1 cellular context compared by ENCODE assay signal in the genomic region with DNA sequence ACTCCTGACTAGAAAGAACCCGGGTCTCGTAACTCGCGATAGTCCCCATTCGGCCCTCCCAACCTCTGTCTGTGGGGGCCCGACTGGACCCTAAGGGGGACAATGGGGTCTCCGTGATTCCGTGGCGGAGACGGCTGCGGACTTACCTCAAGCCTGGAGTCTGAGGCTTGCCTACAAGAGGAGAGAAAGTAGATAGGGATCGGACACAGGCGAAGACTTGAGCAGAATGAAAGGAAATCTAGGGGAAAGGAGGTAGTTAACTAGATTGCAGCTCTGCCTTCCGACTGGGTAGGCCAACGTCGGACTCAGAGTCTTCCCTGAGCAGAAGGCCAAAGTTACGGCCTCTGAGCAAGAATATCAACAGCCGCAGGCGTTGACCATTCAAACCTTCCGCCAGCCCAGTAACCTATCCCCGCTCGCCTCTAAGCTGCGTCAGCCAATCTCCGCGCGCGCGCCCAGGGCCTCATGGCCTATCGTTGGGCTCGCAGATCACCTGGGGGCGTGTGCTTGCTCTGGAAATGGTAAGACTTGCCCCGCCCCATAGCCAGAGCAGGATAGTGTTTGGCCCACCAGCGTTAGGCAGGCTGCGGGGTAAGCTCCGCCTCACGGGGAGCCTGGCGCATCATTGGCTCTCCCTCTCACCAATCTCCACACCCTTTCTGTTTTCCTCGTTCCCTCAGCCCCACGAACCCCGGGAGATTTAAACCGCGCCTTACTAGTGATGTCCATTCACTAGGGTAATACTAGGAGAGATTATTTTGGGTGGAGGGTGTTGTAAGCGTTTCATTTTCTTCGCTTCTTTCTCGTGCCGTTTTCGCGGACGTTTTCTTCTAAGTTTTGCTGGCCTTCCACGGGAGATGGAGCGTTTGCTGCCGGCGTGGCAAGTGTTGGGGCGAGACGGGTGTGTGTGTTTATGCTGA.
TF ChIP-seq lines count a peak whose summit lies in the region.

A gene (minus strand): TSS at position 356 of the 920 bp plus-strand sequence. CDS start 624 bp downstream, outside the sequence.

TF ChIP-seq in HepG2, 621 proteins besides CTCF, POLR2A, EP300 and RAD21 (continued from another document and continues in another):
- peak; percentile 67; the same call in 1 of the 2 replicates for TF ChIP-seq MXD4 (CRISPR knock-in tag; IDR thresholded peaks at IDR 0.05)
- TF ChIP-seq FIP1L1 (IDR thresholded peaks at IDR 0.05; ENCODE audit: borderline replicate concordance, insufficient read depth, low read depth, low read length) = no peak
- no peak for TF ChIP-seq SMC3 (IDR thresholded peaks at IDR 0.05; ENCODE audit: low read length)
- 0 out of 2 replicates have a peak, but pooled peaks have one; percentile 42 for TF ChIP-seq ZNF180 (CRISPR knock-in tag; IDR thresholded peaks at IDR 0.05; ENCODE audit: borderline replicate concordance, low read depth)
- TF ChIP-seq, protein P1, sequence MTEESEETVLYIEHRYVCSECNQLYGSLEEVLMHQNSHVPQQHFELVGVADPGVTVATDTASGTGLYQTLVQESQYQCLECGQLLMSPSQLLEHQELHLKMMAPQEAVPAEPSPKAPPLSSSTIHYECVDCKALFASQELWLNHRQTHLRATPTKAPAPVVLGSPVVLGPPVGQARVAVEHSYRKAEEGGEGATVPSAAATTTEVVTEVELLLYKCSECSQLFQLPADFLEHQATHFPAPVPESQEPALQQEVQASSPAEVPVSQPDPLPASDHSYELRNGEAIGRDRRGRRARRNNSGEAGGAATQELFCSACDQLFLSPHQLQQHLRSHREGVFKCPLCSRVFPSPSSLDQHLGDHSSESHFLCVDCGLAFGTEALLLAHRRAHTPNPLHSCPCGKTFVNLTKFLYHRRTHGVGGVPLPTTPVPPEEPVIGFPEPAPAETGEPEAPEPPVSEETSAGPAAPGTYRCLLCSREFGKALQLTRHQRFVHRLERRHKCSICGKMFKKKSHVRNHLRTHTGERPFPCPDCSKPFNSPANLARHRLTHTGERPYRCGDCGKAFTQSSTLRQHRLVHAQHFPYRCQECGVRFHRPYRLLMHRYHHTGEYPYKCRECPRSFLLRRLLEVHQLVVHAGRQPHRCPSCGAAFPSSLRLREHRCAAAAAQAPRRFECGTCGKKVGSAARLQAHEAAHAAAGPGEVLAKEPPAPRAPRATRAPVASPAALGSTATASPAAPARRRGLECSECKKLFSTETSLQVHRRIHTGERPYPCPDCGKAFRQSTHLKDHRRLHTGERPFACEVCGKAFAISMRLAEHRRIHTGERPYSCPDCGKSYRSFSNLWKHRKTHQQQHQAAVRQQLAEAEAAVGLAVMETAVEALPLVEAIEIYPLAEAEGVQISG (CRISPR knock-in tag; IDR thresholded peaks at IDR 0.05) = peak; percentile 74
- peak; percentile 95; the same call in 1 of the 2 replicates for TF ChIP-seq FOXK1 (CRISPR knock-in tag; IDR thresholded peaks at IDR 0.05; ENCODE audit: borderline replicate concordance, low read depth)
- TF ChIP-seq ZNF878 (CRISPR knock-in tag; IDR thresholded peaks at IDR 0.05) = peak; percentile 86
- TF ChIP-seq HIVEP1 (CRISPR knock-in tag; IDR thresholded peaks at IDR 0.05) = peak; percentile 43; the same call in 1 of the 2 replicates
- no peak for TF ChIP-seq ZNF101 (CRISPR knock-in tag; IDR thresholded peaks at IDR 0.05; ENCODE audit: borderline replicate concordance, low read depth)
- 0 out of 2 replicates have a peak, but pooled peaks have one; percentile 29 for TF ChIP-seq ZBTB3 (CRISPR knock-in tag; IDR thresholded peaks at IDR 0.05; ENCODE audit: borderline replicate concordance, low read depth)
- 0 out of 2 replicates have a peak, but pooled peaks have one; percentile 37 for TF ChIP-seq ZNF367 (CRISPR knock-in tag; IDR thresholded peaks at IDR 0.05; ENCODE audit: borderline replicate concordance)
- peak; percentile 93 for TF ChIP-seq ZNF572 (CRISPR knock-in tag; IDR thresholded peaks at IDR 0.05)
- TF ChIP-seq, protein P2, sequence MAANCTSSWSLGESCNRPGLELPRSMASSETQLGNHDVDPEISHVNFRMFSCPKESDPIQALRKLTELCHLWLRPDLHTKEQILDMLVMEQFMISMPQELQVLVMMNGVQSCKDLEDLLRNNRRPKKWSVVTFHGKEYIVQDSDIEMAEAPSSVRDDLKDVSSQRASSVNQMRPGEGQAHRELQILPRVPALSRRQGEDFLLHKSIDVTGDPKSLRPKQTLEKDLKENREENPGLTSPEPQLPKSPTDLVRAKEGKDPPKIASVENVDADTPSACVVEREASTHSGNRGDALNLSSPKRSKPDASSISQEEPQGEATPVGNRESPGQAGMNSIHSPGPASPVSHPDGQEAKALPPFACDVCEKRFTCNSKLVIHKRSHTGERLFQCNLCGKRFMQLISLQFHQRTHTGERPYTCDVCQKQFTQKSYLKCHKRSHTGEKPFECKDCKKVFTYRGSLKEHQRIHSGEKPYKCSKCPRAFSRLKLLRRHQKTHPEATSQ (CRISPR knock-in tag; IDR thresholded peaks at IDR 0.05; ENCODE audit: borderline replicate concordance) = no peak
- TF ChIP-seq THAP11 (CRISPR knock-in tag; IDR thresholded peaks at IDR 0.05) = peak; percentile 71
- no peak for TF ChIP-seq ASH2L (IDR thresholded peaks at IDR 0.05; ENCODE audit: insufficient read length, low read depth, low read length)
- TF ChIP-seq CC2D1A (CRISPR knock-in tag; IDR thresholded peaks at IDR 0.05) = 0 out of 2 replicates have a peak, but pooled peaks have one; percentile 14
- TF ChIP-seq ZNF629 (CRISPR knock-in tag; conservative IDR thresholded peaks at IDR 0.05) = 0 out of 2 replicates have a peak, but pooled peaks have one; percentile 32
- TF ChIP-seq POLR2AphosphoS5 (IDR thresholded peaks at IDR 0.05; ENCODE audit: low read depth, low read length) = peak; percentile 66
- peak; percentile 73; the same call in 1 of the 2 replicates for TF ChIP-seq REPIN1 (CRISPR knock-in tag; IDR thresholded peaks at IDR 0.05; ENCODE audit: borderline replicate concordance, low read depth)
- TF ChIP-seq, protein P3, sequence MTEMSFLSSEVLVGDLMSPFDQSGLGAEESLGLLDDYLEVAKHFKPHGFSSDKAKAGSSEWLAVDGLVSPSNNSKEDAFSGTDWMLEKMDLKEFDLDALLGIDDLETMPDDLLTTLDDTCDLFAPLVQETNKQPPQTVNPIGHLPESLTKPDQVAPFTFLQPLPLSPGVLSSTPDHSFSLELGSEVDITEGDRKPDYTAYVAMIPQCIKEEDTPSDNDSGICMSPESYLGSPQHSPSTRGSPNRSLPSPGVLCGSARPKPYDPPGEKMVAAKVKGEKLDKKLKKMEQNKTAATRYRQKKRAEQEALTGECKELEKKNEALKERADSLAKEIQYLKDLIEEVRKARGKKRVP (CRISPR knock-in tag; IDR thresholded peaks at IDR 0.05) = peak in 1 of 2 experiments; percentile 54; a peak in 1 of 4 replicates
- TF ChIP-seq, protein P4, sequence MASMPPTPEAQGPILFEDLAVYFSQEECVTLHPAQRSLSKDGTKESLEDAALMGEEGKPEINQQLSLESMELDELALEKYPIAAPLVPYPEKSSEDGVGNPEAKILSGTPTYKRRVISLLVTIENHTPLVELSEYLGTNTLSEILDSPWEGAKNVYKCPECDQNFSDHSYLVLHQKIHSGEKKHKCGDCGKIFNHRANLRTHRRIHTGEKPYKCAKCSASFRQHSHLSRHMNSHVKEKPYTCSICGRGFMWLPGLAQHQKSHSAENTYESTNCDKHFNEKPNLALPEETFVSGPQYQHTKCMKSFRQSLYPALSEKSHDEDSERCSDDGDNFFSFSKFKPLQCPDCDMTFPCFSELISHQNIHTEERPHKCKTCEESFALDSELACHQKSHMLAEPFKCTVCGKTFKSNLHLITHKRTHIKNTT (CRISPR knock-in tag; IDR thresholded peaks at IDR 0.05) = 0 out of 2 replicates have a peak, but pooled peaks have one; percentile 65
- TF ChIP-seq ZSCAN21 (CRISPR knock-in tag; IDR thresholded peaks at IDR 0.05; ENCODE audit: borderline replicate concordance) = 0 out of 2 replicates have a peak, but pooled peaks have one; percentile 67
- TF ChIP-seq, protein P5, sequence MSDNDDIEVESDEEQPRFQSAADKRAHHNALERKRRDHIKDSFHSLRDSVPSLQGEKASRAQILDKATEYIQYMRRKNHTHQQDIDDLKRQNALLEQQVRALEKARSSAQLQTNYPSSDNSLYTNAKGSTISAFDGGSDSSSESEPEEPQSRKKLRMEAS (IDR thresholded peaks at IDR 0.05) = peak; percentile 82
- TF ChIP-seq CHD2 (IDR thresholded peaks at IDR 0.05; ENCODE audit: low read depth, low read length) = peak; percentile 71; the same call in 1 of the 2 replicates
- peak; percentile 58; the same call in 1 of the 2 replicates for TF ChIP-seq NFKB2 (CRISPR knock-in tag; IDR thresholded peaks at IDR 0.05; ENCODE audit: borderline replicate concordance)
- TF ChIP-seq SATB2 (CRISPR knock-in tag; IDR thresholded peaks at IDR 0.05) = 0 out of 2 replicates have a peak, but pooled peaks have one; percentile 76
- no peak for TF ChIP-seq ATM (IDR thresholded peaks at IDR 0.05; ENCODE audit: borderline replicate concordance)
- TF ChIP-seq ZFP90 (CRISPR knock-in tag; IDR thresholded peaks at IDR 0.05; ENCODE audit: borderline replicate concordance) = peak; percentile 62; the same call in 1 of the 2 replicates
- TF ChIP-seq XRCC5 (optimal IDR thresholded peaks at IDR 0.05; ENCODE audit: low read length) = peak; percentile 65
- no peak for TF ChIP-seq ZNF550 (CRISPR knock-in tag; IDR thresholded peaks at IDR 0.05; ENCODE audit: borderline replicate concordance)
- TF ChIP-seq, protein P6, sequence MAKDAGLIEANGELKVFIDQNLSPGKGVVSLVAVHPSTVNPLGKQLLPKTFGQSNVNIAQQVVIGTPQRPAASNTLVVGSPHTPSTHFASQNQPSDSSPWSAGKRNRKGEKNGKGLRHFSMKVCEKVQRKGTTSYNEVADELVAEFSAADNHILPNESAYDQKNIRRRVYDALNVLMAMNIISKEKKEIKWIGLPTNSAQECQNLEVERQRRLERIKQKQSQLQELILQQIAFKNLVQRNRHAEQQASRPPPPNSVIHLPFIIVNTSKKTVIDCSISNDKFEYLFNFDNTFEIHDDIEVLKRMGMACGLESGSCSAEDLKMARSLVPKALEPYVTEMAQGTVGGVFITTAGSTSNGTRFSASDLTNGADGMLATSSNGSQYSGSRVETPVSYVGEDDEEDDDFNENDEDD (CRISPR knock-in tag; IDR thresholded peaks at IDR 0.05; ENCODE audit: borderline replicate concordance) = peak; percentile 98
- TF ChIP-seq FOXP1 (IDR thresholded peaks at IDR 0.05) = no peak
- no peak for TF ChIP-seq FOXP1 (CRISPR knock-in tag; IDR thresholded peaks at IDR 0.05)
- TF ChIP-seq MAFG (CRISPR knock-in tag; IDR thresholded peaks at IDR 0.05) = no peak
- 0 out of 2 replicates have a peak, but pooled peaks have one; percentile 10 for TF ChIP-seq ELF1 (CRISPR knock-in tag; IDR thresholded peaks at IDR 0.05)
- TF ChIP-seq, protein P7, sequence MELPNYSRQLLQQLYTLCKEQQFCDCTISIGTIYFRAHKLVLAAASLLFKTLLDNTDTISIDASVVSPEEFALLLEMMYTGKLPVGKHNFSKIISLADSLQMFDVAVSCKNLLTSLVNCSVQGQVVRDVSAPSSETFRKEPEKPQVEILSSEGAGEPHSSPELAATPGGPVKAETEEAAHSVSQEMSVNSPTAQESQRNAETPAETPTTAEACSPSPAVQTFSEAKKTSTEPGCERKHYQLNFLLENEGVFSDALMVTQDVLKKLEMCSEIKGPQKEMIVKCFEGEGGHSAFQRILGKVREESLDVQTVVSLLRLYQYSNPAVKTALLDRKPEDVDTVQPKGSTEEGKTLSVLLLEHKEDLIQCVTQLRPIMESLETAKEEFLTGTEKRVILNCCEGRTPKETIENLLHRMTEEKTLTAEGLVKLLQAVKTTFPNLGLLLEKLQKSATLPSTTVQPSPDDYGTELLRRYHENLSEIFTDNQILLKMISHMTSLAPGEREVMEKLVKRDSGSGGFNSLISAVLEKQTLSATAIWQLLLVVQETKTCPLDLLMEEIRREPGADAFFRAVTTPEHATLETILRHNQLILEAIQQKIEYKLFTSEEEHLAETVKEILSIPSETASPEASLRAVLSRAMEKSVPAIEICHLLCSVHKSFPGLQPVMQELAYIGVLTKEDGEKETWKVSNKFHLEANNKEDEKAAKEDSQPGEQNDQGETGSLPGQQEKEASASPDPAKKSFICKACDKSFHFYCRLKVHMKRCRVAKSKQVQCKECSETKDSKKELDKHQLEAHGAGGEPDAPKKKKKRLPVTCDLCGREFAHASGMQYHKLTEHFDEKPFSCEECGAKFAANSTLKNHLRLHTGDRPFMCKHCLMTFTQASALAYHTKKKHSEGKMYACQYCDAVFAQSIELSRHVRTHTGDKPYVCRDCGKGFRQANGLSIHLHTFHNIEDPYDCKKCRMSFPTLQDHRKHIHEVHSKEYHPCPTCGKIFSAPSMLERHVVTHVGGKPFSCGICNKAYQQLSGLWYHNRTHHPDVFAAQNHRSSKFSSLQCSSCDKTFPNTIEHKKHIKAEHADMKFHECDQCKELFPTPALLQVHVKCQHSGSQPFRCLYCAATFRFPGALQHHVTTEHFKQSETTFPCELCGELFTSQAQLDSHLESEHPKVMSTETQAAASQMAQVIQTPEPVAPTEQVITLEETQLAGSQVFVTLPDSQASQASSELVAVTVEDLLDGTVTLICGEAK (IDR thresholded peaks at IDR 0.05) = no peak
- TF ChIP-seq, protein P7 (CRISPR knock-in tag; IDR thresholded peaks at IDR 0.05) = 0 out of 2 replicates have a peak, but pooled peaks have one; percentile 22
- peak; percentile 52; the same call in 1 of the 2 replicates for TF ChIP-seq TBX2 (CRISPR knock-in tag; IDR thresholded peaks at IDR 0.05; ENCODE audit: borderline replicate concordance)
- TF ChIP-seq ATRX (CRISPR knock-in tag; IDR thresholded peaks at IDR 0.05; ENCODE audit: borderline replicate concordance) = no peak
